Comparison of ENCODE assay signal across 8 cellular contexts in the genomic region with DNA sequence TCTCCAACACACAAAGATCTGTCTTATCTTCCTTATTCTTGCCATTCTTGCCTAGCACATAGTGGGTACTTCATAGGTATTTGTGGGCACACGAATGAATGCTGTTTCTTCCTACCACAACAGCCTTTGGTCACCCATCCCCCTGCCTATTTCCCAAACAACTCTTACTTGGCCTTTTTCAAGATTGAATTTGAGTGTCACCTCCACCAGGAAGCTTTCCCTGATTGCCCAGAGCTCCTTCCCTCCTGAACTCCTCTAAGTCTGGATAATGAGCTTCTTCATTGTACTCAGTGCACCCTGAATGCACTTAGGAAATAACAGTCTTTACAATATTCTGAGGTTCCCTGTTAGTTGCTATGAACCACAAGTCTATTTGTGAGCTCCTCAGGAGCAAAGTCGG.
"Had no signal": no experiment of that assay in that cellular context is flagged by ENCODE, and none has a peak within 500 bp of the region (broad histone marks: within the 10 kb centered on the region; RNA-seq: fewer than 3 reads in every experiment).

No MANE protein-coding gene starts in this region.

- H3K4me3 ChIP-seq: GM12878 had no signal

- ATAC-seq: GM12878 had no signal

- FAIRE-seq: G401.6, GM12878, GM12891, GM12892, GM18507, GM19239 had no signal

- DNase-seq: GDM1, GF-D8 had no signal
